Comparison of ENCODE assay signal across 33 cellular contexts in genomic region chrX:119211649-119212014, GRCh38.
"Had no signal": no experiment of that assay in that cellular context is flagged by ENCODE, and none has a peak within 500 bp of the region (broad histone marks: within the 10 kb centered on the region; RNA-seq: fewer than 3 reads in every experiment).

No MANE protein-coding gene starts in this region.

- H3K27me3 ChIP-seq: body of pancreas, colonic mucosa, esophagus squamous epithelium, gastroesophageal sphincter had no signal

- H3K4me3 ChIP-seq: body of pancreas, colonic mucosa, esophagus squamous epithelium, gastroesophageal sphincter had no signal

- H3K36me3 Mint-ChIP-seq: activated naive CD8-positive, alpha-beta T cell; T-cell had no signal

- DNase-seq: activated B cell treated with CpG ODN at 0.5 μM for 24 hours; activated CD4-positive, alpha-beta T cell treated with anti-CD3 and anti-CD28 coated beads for 48 hours; activated CD4-positive, alpha-beta T cell treated with anti-CD3 and anti-CD28 coated beads, Interleukin-2, amount 50 U/mL, for 1 hour; activated CD4-positive, alpha-beta T cell treated with anti-CD3 and anti-CD28 coated beads, Interleukin-2, amount 50 U/mL, for 48 hours; activated CD8-positive, alpha-beta memory T cell treated with anti-CD3 and anti-CD28 coated beads for 24 hours; activated CD8-positive, alpha-beta T cell treated with anti-CD3 and anti-CD28 coated beads for 36 hours; activated effector memory CD4-positive, alpha-beta T cell treated with Interleukin-2 at 50 U/mL for 16 hours; activated gamma-delta T cell treated with Interleukin-2 at 50 U/mL for 16 hours; activated naive CD4-positive, alpha-beta T cell treated with anti-CD3 and anti-CD28 coated beads, Interleukin-2, amount 50 U/mL, for 16 hours; activated naive CD4-positive, alpha-beta T cell treated with Interleukin-2 at 50 U/mL for 16 hours; activated T-cell treated with anti-CD3 and anti-CD28 coated beads, Interleukin-2, amount 50 U/mL, for 4 hours; amniotic stem cell; anterior cingulate cortex; body of pancreas; central memory CD4-positive, alpha-beta T cell; cerebellar nuclear complex; colonic mucosa; effector CD8-positive, alpha-beta T cell; esophagus squamous epithelium; foreskin melanocyte; SW 1271; T-cell; T1000; WERI-Rb-1 had no signal

- H3K27ac ChIP-seq: body of pancreas, colonic mucosa, epithelial cell of prostate, esophagus squamous epithelium, gastroesophageal sphincter, WERI-Rb-1 had no signal

- H3K27ac Mint-ChIP-seq: activated B cell treated with CpG ODN at 0.5 μM for 24 hours; activated CD8-positive, alpha-beta T cell treated with anti-CD3 and anti-CD28 coated beads for 36 hours; activated naive CD8-positive, alpha-beta T cell; activated T-helper 17 cell treated with anti-CD3 and anti-CD28 coated beads, Interleukin-2, amount 50 U/mL, for 72 hours; T-cell; T-helper 1 cell treated with Interleukin-12 subunit alpha and Interleukin-12 subunit beta and Interleukin-4 antibody, amounts not matched to agents 30 μg/mL and 1 μg/mL, for 36 hours; T-helper 2 cell treated with Interferon-gamma antibody and Interleukin-4, amounts not matched to agents 5 μg/mL and 100 μg/mL, for 36 hours had no signal

- H3K9me3 Mint-ChIP-seq: activated B cell treated with CpG ODN at 0.5 μM for 24 hours; activated CD8-positive, alpha-beta T cell treated with anti-CD3 and anti-CD28 coated beads for 36 hours; activated T-cell treated with anti-CD3 and anti-CD28 coated beads, Interleukin-2, amount 50 U/mL, for 4 hours; activated T-helper 17 cell treated with anti-CD3 and anti-CD28 coated beads, Interleukin-2, amount 50 U/mL, for 72 hours; T-cell; T-helper 1 cell treated with Interleukin-12 subunit alpha and Interleukin-12 subunit beta and Interleukin-4 antibody, amounts not matched to agents 30 μg/mL and 1 μg/mL, for 36 hours; T-helper 2 cell treated with Interferon-gamma antibody and Interleukin-4, amounts not matched to agents 5 μg/mL and 100 μg/mL, for 36 hours had no signal

- ATAC-seq: activated CD4-positive, CD25-positive, alpha-beta regulatory T cell treated with anti-CD3 and anti-CD28 coated beads, Interleukin-2, amount 50 U/mL, for 24 hours; activated CD8-positive, alpha-beta T cell treated with anti-CD3 and anti-CD28 coated beads for 36 hours; activated T-cell treated with anti-CD3 and anti-CD28 coated beads, Interleukin-2, amount 50 U/mL, for 4 hours; activated T-helper 17 cell treated with anti-CD3 and anti-CD28 coated beads, Interleukin-2, amount 50 U/mL, for 72 hours; body of pancreas; gastroesophageal sphincter; T-cell had no signal

- H3K4me1 ChIP-seq: body of pancreas, colonic mucosa, esophagus squamous epithelium, gastroesophageal sphincter had no signal

- H3K36me3 ChIP-seq: colonic mucosa, esophagus squamous epithelium, gastroesophageal sphincter, WERI-Rb-1 had no signal

- H3K4me3 Mint-ChIP-seq: activated B cell treated with CpG ODN at 0.5 μM for 24 hours; activated CD8-positive, alpha-beta T cell treated with anti-CD3 and anti-CD28 coated beads for 36 hours; activated naive CD8-positive, alpha-beta T cell; activated T-cell treated with anti-CD3 and anti-CD28 coated beads, Interleukin-2, amount 50 U/mL, for 4 hours; activated T-helper 17 cell treated with anti-CD3 and anti-CD28 coated beads, Interleukin-2, amount 50 U/mL, for 72 hours; T-cell; T-helper 1 cell treated with Interleukin-12 subunit alpha and Interleukin-12 subunit beta and Interleukin-4 antibody, amounts not matched to agents 30 μg/mL and 1 μg/mL, for 36 hours; T-helper 2 cell treated with Interferon-gamma antibody and Interleukin-4, amounts not matched to agents 5 μg/mL and 100 μg/mL, for 36 hours had no signal

- FAIRE-seq: endometrium, endothelial cell of umbilical vein had no signal

- H3K9me3 ChIP-seq: body of pancreas, colonic mucosa, esophagus squamous epithelium, gastroesophageal sphincter had no signal

- H3K4me1 Mint-ChIP-seq: activated B cell treated with CpG ODN at 0.5 μM for 24 hours; activated T-helper 17 cell treated with anti-CD3 and anti-CD28 coated beads, Interleukin-2, amount 50 U/mL, for 72 hours; T-cell had no signal
